9 cellular contexts compared by ENCODE assay signal in genomic region chr17:42843358-42843934, GRCh38. TPM values are rescaled to one million over a fixed set of nuclear protein-coding genes. Genes with fewer than 3 reads are reported as not detected.
A peak's percentile ranks its signal among the peaks of the same experiment; 100 is the strongest.
DNase-seq lines count a peak whose midpoint lies in the region; ATAC-seq and TF ChIP-seq lines count a peak whose summit lies in the region.
"Had no signal": no experiment of that assay in that cellular context is flagged by ENCODE, and none has a peak within 500 bp of the region (broad histone marks: within the 10 kb centered on the region; RNA-seq: fewer than 3 reads in every experiment).

No MANE protein-coding gene starts in this region.

- no peaks in the 10 kb centered on the region for H4K20me1 ChIP-seq in PC-3 (ENCODE audit: low read length)

- H3K4me1 ChIP-seq in PC-3 (ENCODE audit: insufficient read depth, low read length), result peaks cover 8% of the 10 kb centered on the region

- H3K27me3 ChIP-seq in PC-3 (ENCODE audit: low read length), result no peaks in the 10 kb centered on the region

- H3K27ac ChIP-seq in PC-3 (ENCODE audit: low read length), result no peak overlapping the region

- TF ChIP-seq CTCF in PC-3 (conservative IDR thresholded peaks at IDR 0.05; ENCODE audit: low read depth, low read length) (peak; percentile 81), epithelial cell of esophagus (IDR thresholded peaks at IDR 0.05; ENCODE audit: insufficient read depth, low read depth, low read length, missing control alignments) (peak; percentile 100)

- H3K36me3 ChIP-seq in PC-3 (ENCODE audit: low read depth, low read length), result peaks cover 43% of the 10 kb centered on the region

- ATAC-seq in PC-3 (peak; percentile 72), GM21528 (IDR thresholded peaks at IDR 0.05; ENCODE audit: low FRiP score, unreplicated experiment) (no peak)

- intact Hi-C loops in PC-3 (cut with micrococcal nuclease), result loop anchor here (1.0 kb wide), 1 partner anchor 86 kb away; no protein-coding TSS in a partner anchor

- no peak overlapping the region for H3K4me2 ChIP-seq in PC-3 (ENCODE audit: low read length)

- no peak overlapping the region for H2AFZ ChIP-seq in PC-3 (ENCODE audit: low read length)

- DNase-seq in DMS153 (lab: John Stamatoyannopoulos, UW) (peak; percentile 47), HuH-7.5 (ENCODE audit: low spot score) (peak; percentile 80), PC-3 (peak; percentile 63), epithelial cell of esophagus (ENCODE audit: low read depth) (peak; percentile 75), mucosa of gallbladder (ENCODE audit: low spot score) (peak; percentile 44), T-helper 9 cell (no peak)
- DNase-seq in effector CD8-positive, alpha-beta T cell (lab: John Stamatoyannopoulos, UW), result no peak

- no peaks in the 10 kb centered on the region for H3K9me3 ChIP-seq in PC-3 (ENCODE audit: low read length)

- BruUV-seq in PC-3 (replicated peaks; lab: Mats Ljungman, UMichigan), result no TSS peak

- H3K4me3 ChIP-seq in PC-3 (ENCODE audit: low read length) (no peak overlapping the region), epithelial cell of esophagus (ENCODE audit: low read length) (no peak overlapping the region)

- CTCF ChIA-PET in PC-3 (lab: Charles Lee), result interaction anchor here (0.7 to 1.4 kb wide), 2 partner anchors 86 to 154 kb away, joined by 4 to 7 read pairs; no protein-coding TSS in a partner anchor

- H3K9me2 ChIP-seq in PC-3 (replicated peaks; ENCODE audit: low read length), result no peaks in the 10 kb centered on the region

- POLR2A ChIA-PET in PC-3 (lab: Charles Lee; ENCODE audit: unreplicated experiment), result no interaction called here

- no peak overlapping the region for H3K9ac ChIP-seq in PC-3 (ENCODE audit: low read length)

- no peaks in the 10 kb centered on the region for H3F3A ChIP-seq in PC-3 (ENCODE audit: low read length, unreplicated experiment)

- H3K79me2 ChIP-seq in PC-3 (ENCODE audit: low read length), result no peaks in the 10 kb centered on the region

RNA-seq across cellular contexts. Expression of gene AOC2, which starts 0.9 kb away (rescaled TPM):
- 0.63 and 1.4 TPM in 2 replicates for total RNA-seq in PC-3 (2014; rRNA removed)
- 1.4 TPM for total RNA-seq in mucosa of gallbladder

RNA-seq across cellular contexts. Expression of gene AOC3, which starts 7.6 kb away (rescaled TPM):
- 0.26 and 0.35 TPM in 2 replicates for total RNA-seq in PC-3 (2014; rRNA removed)
- 125 TPM for total RNA-seq in mucosa of gallbladder

RNA-seq across cellular contexts. Expression of gene PSME3, which starts 10.2 kb away (rescaled TPM):
- 107 and 123 TPM in 2 replicates for total RNA-seq in PC-3 (2014; rRNA removed)
- 88.5 TPM for total RNA-seq in mucosa of gallbladder

RNA-seq across cellular contexts. Expression of gene BECN1, which starts 19.4 kb away (rescaled TPM):
- total RNA-seq in PC-3 (2014; rRNA removed), result 84.0 and 93.7 TPM in 2 replicates
- 71.3 TPM for total RNA-seq in mucosa of gallbladder

RNA-seq across cellular contexts. Expression of gene CNTD1, which starts 44.8 kb away (rescaled TPM):
- not detected in 2 replicates for total RNA-seq in PC-3 (2014; rRNA removed)
- 0.89 TPM for total RNA-seq in mucosa of gallbladder
- total RNA-seq: T-helper 1 cell treated with Interleukin-12 subunit alpha and Interleukin-12 subunit beta and Interleukin-4 antibody, amounts not matched to agents 30 ng/mL and 1 ng/mL, for 36 hours had no signal

Comparison
In these comparisons a context has a peak if more than half of its experiments do, and no peak if none do; other contexts are left out.
1. DNase-seq: peak in DMS153 (single experiment), HuH-7.5 (single experiment), PC-3 (single experiment), epithelial cell of esophagus (single experiment) and mucosa of gallbladder (single experiment); none in T-helper 9 cell (single experiment) and effector CD8-positive, alpha-beta T cell (single experiment).
2. RNA of gene AOC3, which starts 7.6 kb away (total RNA-seq): 125 TPM in mucosa of gallbladder (single experiment); 0.26 to 0.35 TPM in PC-3; every median in the first group is over 10 times any median in the second.